8 cellular contexts compared by ENCODE assay signal in the genomic region with DNA sequence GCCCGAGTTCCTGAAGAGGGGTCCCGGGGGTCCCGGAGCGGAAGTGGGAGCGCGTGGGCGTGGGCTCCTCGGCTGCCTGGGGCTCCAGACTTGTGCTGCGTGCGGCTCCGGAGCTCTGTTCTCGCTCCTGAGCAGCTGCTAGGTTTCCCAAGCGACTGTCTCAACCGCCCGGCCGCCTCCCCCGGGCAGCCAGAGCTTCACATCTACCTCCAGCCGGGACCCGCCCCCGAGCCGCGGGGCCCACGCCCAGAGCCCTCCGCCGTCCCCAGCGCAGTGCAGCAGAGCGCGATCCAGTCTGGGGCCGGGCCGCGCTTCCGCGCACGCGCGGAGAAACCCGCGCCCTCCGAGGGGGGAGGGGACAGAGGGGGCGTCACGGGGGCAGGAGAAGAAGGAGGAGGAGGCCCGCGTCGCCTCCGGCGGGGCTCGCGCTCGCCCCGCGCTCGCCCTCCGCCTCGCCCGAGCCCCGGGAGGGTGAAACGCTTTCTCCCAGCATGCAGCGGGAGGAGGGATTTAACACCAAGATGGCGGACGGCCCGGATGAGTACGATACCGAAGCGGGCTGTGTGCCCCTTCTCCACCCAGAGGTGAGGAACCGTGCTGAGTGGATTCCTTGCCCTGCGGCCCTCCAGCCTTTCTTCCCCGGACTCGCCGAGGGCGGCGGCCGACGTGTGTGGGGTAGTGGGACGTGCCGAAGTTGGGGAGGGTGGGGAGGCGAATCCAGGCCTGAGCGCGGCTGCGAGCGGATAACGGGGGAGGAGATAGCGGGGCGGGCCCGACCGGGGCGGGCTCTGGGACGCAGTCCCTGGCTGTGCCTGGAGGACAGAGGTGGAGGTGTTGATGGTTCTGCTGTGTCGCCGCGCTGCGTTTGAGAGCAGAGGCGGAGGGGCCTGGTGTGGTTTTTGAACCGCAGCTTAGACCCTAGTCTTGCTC. TPM values are rescaled to one million over a fixed set of nuclear protein-coding genes. Genes with fewer than 3 reads are reported as not detected.
DNase-seq lines count a peak whose midpoint lies in the region; ATAC-seq lines count a peak whose summit lies in the region.

A gene with protein sequence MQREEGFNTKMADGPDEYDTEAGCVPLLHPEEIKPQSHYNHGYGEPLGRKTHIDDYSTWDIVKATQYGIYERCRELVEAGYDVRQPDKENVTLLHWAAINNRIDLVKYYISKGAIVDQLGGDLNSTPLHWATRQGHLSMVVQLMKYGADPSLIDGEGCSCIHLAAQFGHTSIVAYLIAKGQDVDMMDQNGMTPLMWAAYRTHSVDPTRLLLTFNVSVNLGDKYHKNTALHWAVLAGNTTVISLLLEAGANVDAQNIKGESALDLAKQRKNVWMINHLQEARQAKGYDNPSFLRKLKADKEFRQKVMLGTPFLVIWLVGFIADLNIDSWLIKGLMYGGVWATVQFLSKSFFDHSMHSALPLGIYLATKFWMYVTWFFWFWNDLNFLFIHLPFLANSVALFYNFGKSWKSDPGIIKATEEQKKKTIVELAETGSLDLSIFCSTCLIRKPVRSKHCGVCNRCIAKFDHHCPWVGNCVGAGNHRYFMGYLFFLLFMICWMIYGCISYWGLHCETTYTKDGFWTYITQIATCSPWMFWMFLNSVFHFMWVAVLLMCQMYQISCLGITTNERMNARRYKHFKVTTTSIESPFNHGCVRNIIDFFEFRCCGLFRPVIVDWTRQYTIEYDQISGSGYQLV (plus strand): TSS at position 370 of the 930 bp plus-strand sequence. CDS start 122 bp downstream, at position 492.

- no peaks in the 10 kb centered on the region for H3K27me3 ChIP-seq in effector memory CD4-positive, alpha-beta T cell (replicated peaks; ENCODE audit: control insufficient read depth, insufficient read depth, low read length, poor library complexity, severe bottlenecking)

- peak; percentile 91 for ATAC-seq in GM21360 (IDR thresholded peaks at IDR 0.05; ENCODE audit: unreplicated experiment)

- peak within 1 kb of the TSS; percentile 95 for H3K27ac ChIP-seq in effector memory CD4-positive, alpha-beta T cell (ENCODE audit: insufficient read depth, low read length, poor library complexity, severe bottlenecking)

- H3K4me3 ChIP-seq in effector memory CD4-positive, alpha-beta T cell (ENCODE audit: insufficient read depth, low read depth, low read length, poor library complexity, severe bottlenecking) = peak within 1 kb of the TSS; percentile 93

- CTCF ChIA-PET in activated CD8-positive, alpha-beta memory T cell treated with anti-CD3 and anti-CD28 coated beads for 36 hours (lab: Charles Lee) = no interaction called here

- H3K4me1 ChIP-seq in effector memory CD4-positive, alpha-beta T cell (ENCODE audit: control insufficient read depth, insufficient read depth, low read length, poor library complexity, severe bottlenecking) = no peaks in the 10 kb centered on the region

- no peaks in the 10 kb centered on the region for H3K9me3 ChIP-seq in effector memory CD4-positive, alpha-beta T cell (ENCODE audit: control insufficient read depth, low read length)

- POLR2A ChIA-PET in activated CD8-positive, alpha-beta memory T cell treated with anti-CD3 and anti-CD28 coated beads for 36 hours (lab: Charles Lee) = interaction anchor here (0.6 to 0.8 kb wide), 2 partner anchors 205 to 941 kb away, joined by 3 to 9 read pairs; no protein-coding TSS in a partner anchor

- no peaks in the 10 kb centered on the region for H3K36me3 ChIP-seq in effector memory CD4-positive, alpha-beta T cell (ENCODE audit: control insufficient read depth, insufficient read depth, low read length)

- DNase-seq in COLO668 (lab: John Stamatoyannopoulos, UW; ENCODE audit: unreplicated experiment) = peak; percentile 95
- DNase-seq in HT1080 (ENCODE audit: low read depth) = peak; percentile 92
- DNase-seq in NOMO-1 (lab: John Stamatoyannopoulos, UW; ENCODE audit: unreplicated experiment in 2 of 2) = peak; percentile 86 to 92
- DNase-seq in effector memory CD4-positive, alpha-beta T cell = peak; percentile 86 to 92 (median 87)
- DNase-seq in medulla oblongata (ENCODE audit: extremely low spot score) = peak; percentile 94
- DNase-seq in stimulated activated CD4-positive, alpha-beta T cell treated with anti-CD3 and anti-CD28 coated beads, TNF-alpha, amount 100 ng/mL, for 48 hours (ENCODE audit: low read depth in 3 of 3) = peak; percentile 76 to 81 (median 77)

RNA-seq across cellular contexts. Expression of the gene that starts here (rescaled TPM):
- 10.6 and 15.5 TPM in 2 replicates for total RNA-seq in HT1080 (2014; rRNA removed; shearing (Covaris generic))
- polyA plus RNA-seq in HT1080 (2015; cell fraction: cytosol; rRNA removed) = 6.1 and 10.2 TPM in 2 replicates
- 64.9 and 68.7 TPM in 2 replicates for polyA plus RNA-seq in HT1080 (2015; cell fraction: nucleus; rRNA removed)
- total RNA-seq in activated CD8-positive, alpha-beta memory T cell treated with anti-CD3 and anti-CD28 coated beads for 36 hours = 10 to 100 TPM; 15.7 to 17.8 TPM

Comparison
In these comparisons a context has a peak if more than half of its experiments do, and no peak if none do; other contexts are left out.
1. Peak in every context shown above with its lines: DNase-seq, ATAC-seq, H3K4me3 ChIP-seq and H3K27ac ChIP-seq.